Comparison of ENCODE assay signal across 1 cellular context in genomic region chr10:33271969-33272583, GRCh38.
TF ChIP-seq lines count a peak whose summit lies in the region.

No MANE protein-coding gene starts in this region.

TF ChIP-seq in HEK293, 187 proteins besides CTCF, POLR2A, EP300 and RAD21 (continued from another document and continues in another):
- peak; percentile 80; the same call in 1 of the 2 replicates for TF ChIP-seq ZSCAN23 (tag by site-specific recombination; IDR thresholded peaks at IDR 0.05)
- TF ChIP-seq WT1 (tag by site-specific recombination; IDR thresholded peaks at IDR 0.05), result peak; percentile 20; the same call in 1 of the 2 replicates
- TF ChIP-seq SCRT2 (tag by site-specific recombination; IDR thresholded peaks at IDR 0.05), result no peak
- no peak for TF ChIP-seq ZNF311 (tag by site-specific recombination; IDR thresholded peaks at IDR 0.05; ENCODE audit: borderline replicate concordance)
- peak; percentile 47 for TF ChIP-seq GLIS1 (tag by site-specific recombination; IDR thresholded peaks at IDR 0.05)
- TF ChIP-seq PRDM4 (tag by site-specific recombination; IDR thresholded peaks at IDR 0.05), result peak; percentile 55; the same call in 1 of the 2 replicates
- no peak for TF ChIP-seq ZSCAN16 (tag by site-specific recombination; IDR thresholded peaks at IDR 0.05)
- peak; percentile 66 for TF ChIP-seq ZNF394 (tag by site-specific recombination; IDR thresholded peaks at IDR 0.05; ENCODE audit: borderline replicate concordance)
- TF ChIP-seq ZNF391 (tag by site-specific recombination; IDR thresholded peaks at IDR 0.05; ENCODE audit: borderline replicate concordance, low read depth), result peak; percentile 52; the same call in 1 of the 2 replicates
- TF ChIP-seq ZNF629 (tag by site-specific recombination; IDR thresholded peaks at IDR 0.05), result peak; percentile 92
- peak; percentile 76 for TF ChIP-seq KLF10 (tag by site-specific recombination; IDR thresholded peaks at IDR 0.05)
- TF ChIP-seq ZNF600 (tag by site-specific recombination; IDR thresholded peaks at IDR 0.05), result no peak
- peak; percentile 93 for TF ChIP-seq ZXDB (tag by site-specific recombination; IDR thresholded peaks at IDR 0.05)
- TF ChIP-seq ZNF558 (tag by site-specific recombination; IDR thresholded peaks at IDR 0.05), result 0 out of 2 replicates have a peak, but pooled peaks have one; percentile 22
- TF ChIP-seq ZNF10 (tag by site-specific recombination; IDR thresholded peaks at IDR 0.05), result peak; percentile 81; the same call in 1 of the 2 replicates
- TF ChIP-seq, protein P1, sequence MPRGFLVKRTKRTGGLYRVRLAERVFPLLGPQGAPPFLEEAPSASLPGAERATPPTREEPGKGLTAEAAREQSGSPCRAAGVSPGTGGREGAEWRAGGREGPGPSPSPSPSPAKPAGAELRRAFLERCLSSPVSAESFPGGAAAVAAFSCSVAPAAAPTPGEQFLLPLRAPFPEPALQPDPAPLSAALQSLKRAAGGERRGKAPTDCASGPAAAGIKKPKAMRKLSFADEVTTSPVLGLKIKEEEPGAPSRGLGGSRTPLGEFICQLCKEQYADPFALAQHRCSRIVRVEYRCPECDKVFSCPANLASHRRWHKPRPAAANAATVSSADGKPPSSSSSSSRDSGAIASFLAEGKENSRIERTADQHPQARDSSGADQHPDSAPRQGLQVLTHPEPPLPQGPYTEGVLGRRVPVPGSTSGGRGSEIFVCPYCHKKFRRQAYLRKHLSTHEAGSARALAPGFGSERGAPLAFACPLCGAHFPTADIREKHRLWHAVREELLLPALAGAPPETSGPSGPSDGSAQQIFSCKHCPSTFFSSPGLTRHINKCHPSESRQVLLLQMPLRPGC (tag by site-specific recombination; IDR thresholded peaks at IDR 0.05), result peak; percentile 87
- peak; percentile 87 for TF ChIP-seq KLF8 (tag by site-specific recombination; IDR thresholded peaks at IDR 0.05)
- TF ChIP-seq PBX3 (CRISPR knock-in tag; IDR thresholded peaks at IDR 0.05), result no peak
- TF ChIP-seq, protein P2, sequence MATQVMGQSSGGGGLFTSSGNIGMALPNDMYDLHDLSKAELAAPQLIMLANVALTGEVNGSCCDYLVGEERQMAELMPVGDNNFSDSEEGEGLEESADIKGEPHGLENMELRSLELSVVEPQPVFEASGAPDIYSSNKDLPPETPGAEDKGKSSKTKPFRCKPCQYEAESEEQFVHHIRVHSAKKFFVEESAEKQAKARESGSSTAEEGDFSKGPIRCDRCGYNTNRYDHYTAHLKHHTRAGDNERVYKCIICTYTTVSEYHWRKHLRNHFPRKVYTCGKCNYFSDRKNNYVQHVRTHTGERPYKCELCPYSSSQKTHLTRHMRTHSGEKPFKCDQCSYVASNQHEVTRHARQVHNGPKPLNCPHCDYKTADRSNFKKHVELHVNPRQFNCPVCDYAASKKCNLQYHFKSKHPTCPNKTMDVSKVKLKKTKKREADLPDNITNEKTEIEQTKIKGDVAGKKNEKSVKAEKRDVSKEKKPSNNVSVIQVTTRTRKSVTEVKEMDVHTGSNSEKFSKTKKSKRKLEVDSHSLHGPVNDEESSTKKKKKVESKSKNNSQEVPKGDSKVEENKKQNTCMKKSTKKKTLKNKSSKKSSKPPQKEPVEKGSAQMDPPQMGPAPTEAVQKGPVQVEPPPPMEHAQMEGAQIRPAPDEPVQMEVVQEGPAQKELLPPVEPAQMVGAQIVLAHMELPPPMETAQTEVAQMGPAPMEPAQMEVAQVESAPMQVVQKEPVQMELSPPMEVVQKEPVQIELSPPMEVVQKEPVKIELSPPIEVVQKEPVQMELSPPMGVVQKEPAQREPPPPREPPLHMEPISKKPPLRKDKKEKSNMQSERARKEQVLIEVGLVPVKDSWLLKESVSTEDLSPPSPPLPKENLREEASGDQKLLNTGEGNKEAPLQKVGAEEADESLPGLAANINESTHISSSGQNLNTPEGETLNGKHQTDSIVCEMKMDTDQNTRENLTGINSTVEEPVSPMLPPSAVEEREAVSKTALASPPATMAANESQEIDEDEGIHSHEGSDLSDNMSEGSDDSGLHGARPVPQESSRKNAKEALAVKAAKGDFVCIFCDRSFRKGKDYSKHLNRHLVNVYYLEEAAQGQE (tag by site-specific recombination; IDR thresholded peaks at IDR 0.05), result peak; percentile 16; the same call in 1 of the 2 replicates
- peak; percentile 89 for TF ChIP-seq GLI2 (tag by site-specific recombination; IDR thresholded peaks at IDR 0.05; ENCODE audit: borderline replicate concordance, low read depth)
- no peak for TF ChIP-seq ZNF121 (tag by site-specific recombination; IDR thresholded peaks at IDR 0.05)
- TF ChIP-seq, protein P3, sequence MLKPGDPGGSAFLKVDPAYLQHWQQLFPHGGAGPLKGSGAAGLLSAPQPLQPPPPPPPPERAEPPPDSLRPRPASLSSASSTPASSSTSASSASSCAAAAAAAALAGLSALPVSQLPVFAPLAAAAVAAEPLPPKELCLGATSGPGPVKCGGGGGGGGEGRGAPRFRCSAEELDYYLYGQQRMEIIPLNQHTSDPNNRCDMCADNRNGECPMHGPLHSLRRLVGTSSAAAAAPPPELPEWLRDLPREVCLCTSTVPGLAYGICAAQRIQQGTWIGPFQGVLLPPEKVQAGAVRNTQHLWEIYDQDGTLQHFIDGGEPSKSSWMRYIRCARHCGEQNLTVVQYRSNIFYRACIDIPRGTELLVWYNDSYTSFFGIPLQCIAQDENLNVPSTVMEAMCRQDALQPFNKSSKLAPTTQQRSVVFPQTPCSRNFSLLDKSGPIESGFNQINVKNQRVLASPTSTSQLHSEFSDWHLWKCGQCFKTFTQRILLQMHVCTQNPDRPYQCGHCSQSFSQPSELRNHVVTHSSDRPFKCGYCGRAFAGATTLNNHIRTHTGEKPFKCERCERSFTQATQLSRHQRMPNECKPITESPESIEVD (tag by site-specific recombination; IDR thresholded peaks at IDR 0.05), result peak; percentile 89
- TF ChIP-seq, protein P4, sequence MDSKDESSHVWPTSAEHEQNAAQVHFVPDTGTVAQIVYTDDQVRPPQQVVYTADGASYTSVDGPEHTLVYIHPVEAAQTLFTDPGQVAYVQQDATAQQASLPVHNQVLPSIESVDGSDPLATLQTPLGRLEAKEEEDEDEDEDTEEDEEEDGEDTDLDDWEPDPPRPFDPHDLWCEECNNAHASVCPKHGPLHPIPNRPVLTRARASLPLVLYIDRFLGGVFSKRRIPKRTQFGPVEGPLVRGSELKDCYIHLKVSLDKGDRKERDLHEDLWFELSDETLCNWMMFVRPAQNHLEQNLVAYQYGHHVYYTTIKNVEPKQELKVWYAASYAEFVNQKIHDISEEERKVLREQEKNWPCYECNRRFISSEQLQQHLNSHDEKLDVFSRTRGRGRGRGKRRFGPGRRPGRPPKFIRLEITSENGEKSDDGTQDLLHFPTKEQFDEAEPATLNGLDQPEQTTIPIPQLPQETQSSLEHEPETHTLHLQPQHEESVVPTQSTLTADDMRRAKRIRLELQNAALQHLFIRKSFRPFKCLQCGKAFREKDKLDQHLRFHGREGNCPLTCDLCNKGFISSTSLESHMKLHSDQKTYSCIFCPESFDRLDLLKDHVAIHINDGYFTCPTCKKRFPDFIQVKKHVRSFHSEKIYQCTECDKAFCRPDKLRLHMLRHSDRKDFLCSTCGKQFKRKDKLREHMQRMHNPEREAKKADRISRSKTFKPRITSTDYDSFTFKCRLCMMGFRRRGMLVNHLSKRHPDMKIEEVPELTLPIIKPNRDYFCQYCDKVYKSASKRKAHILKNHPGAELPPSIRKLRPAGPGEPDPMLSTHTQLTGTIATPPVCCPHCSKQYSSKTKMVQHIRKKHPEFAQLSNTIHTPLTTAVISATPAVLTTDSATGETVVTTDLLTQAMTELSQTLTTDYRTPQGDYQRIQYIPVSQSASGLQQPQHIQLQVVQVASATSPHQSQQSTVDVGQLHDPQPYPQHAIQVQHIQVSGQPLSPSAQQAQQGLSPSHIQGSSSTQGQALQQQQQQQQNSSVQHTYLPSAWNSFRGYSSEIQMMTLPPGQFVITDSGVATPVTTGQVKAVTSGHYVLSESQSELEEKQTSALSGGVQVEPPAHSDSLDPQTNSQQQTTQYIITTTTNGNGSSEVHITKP (tag by site-specific recombination; IDR thresholded peaks at IDR 0.05), result no peak
- no peak for TF ChIP-seq ZNF785 (tag by site-specific recombination; IDR thresholded peaks at IDR 0.05)
- peak; percentile 76; the same call in 1 of the 2 replicates for TF ChIP-seq OSR2 (tag by site-specific recombination; IDR thresholded peaks at IDR 0.05)
- peak; percentile 82 for TF ChIP-seq SP7 (tag by site-specific recombination; IDR thresholded peaks at IDR 0.05)
- TF ChIP-seq ZNF184 (tag by site-specific recombination; IDR thresholded peaks at IDR 0.05), result no peak
- TF ChIP-seq ZNF398 (tag by site-specific recombination; IDR thresholded peaks at IDR 0.05), result peak; percentile 37
- no peak for TF ChIP-seq ZNF626 (tag by site-specific recombination; IDR thresholded peaks at IDR 0.05)
- no peak for TF ChIP-seq ZNF302 (tag by site-specific recombination; IDR thresholded peaks at IDR 0.05; ENCODE audit: low read depth)
- 0 out of 2 replicates have a peak, but pooled peaks have one; percentile 36 for TF ChIP-seq ZNF2 (tag by site-specific recombination; IDR thresholded peaks at IDR 0.05)
- peak; percentile 96 for TF ChIP-seq ZNF366 (tag by site-specific recombination; conservative IDR thresholded peaks at IDR 0.05)
- TF ChIP-seq ZNF112 (tag by site-specific recombination; IDR thresholded peaks at IDR 0.05), result no peak
- TF ChIP-seq ATF2 (tag by site-specific recombination; IDR thresholded peaks at IDR 0.05; ENCODE audit: low read depth), result peak; percentile 93
- no peak for TF ChIP-seq ZNF354C (tag by site-specific recombination; IDR thresholded peaks at IDR 0.05; ENCODE audit: borderline replicate concordance, low read depth)
- 0 out of 2 replicates have a peak, but pooled peaks have one; percentile 42 for TF ChIP-seq ZNF549 (tag by site-specific recombination; IDR thresholded peaks at IDR 0.05)
- TF ChIP-seq ZNF830 (tag by site-specific recombination; IDR thresholded peaks at IDR 0.05; ENCODE audit: low read depth), result no peak
- TF ChIP-seq, protein P5, sequence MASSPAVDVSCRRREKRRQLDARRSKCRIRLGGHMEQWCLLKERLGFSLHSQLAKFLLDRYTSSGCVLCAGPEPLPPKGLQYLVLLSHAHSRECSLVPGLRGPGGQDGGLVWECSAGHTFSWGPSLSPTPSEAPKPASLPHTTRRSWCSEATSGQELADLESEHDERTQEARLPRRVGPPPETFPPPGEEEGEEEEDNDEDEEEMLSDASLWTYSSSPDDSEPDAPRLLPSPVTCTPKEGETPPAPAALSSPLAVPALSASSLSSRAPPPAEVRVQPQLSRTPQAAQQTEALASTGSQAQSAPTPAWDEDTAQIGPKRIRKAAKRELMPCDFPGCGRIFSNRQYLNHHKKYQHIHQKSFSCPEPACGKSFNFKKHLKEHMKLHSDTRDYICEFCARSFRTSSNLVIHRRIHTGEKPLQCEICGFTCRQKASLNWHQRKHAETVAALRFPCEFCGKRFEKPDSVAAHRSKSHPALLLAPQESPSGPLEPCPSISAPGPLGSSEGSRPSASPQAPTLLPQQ (tag by site-specific recombination; IDR thresholded peaks at IDR 0.05), result 0 out of 2 replicates have a peak, but pooled peaks have one; percentile 36
- TF ChIP-seq SP2 (tag by site-specific recombination; IDR thresholded peaks at IDR 0.05), result no peak; the same call in 1 of the 2 replicates
- TF ChIP-seq ZNF223 (tag by site-specific recombination; IDR thresholded peaks at IDR 0.05), result no peak
- TF ChIP-seq ZNF701 (tag by site-specific recombination; IDR thresholded peaks at IDR 0.05), result no peak
- peak; percentile 74; the same call in 1 of the 2 replicates for TF ChIP-seq IKZF3 (tag by site-specific recombination; IDR thresholded peaks at IDR 0.05)
